ENCODE assay signal across 8 cellular contexts in the genomic region with DNA sequence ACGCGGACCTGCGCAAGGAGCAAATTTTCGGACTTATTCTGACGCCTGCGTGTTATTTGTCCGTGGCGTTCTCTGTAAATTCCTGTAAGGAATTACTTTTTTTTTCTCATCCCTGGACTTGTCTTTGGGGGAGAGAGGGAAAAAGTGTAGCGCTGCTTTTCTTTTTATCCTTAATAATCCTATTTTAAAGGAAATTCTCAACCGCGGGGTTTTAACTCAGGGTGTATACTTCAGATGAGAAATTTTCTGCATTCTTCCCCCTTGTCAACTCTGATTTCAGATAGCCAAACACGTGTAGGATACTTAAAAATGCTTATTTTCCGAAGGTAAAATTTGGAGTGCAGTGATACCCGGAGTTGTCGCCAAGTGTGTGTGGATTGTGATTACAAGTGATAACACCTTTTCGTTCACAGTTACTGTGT.
DNase-seq lines count a peak whose midpoint lies in the region; TF ChIP-seq lines count a peak whose summit lies in the region.

No MANE protein-coding gene starts in this region.

- peak overlapping the region; percentile 94 to 99 (median 96) for H3K4me3 Mint-ChIP-seq in nephron

- peaks cover 13% of the 10 kb centered on the region for H3K4me1 ChIP-seq in effector memory CD4-positive, alpha-beta T cell (ENCODE audit: control insufficient read depth, insufficient read depth, low read length, poor library complexity, severe bottlenecking)

- peaks cover 55% of the 10 kb centered on the region for H3K4me1 Mint-ChIP-seq in nephron

- peak overlapping the region; percentile 86 for H3K4me3 ChIP-seq in GM12875 (ENCODE audit: low read depth, low read length)
- H3K4me3 ChIP-seq in effector memory CD4-positive, alpha-beta T cell (ENCODE audit: insufficient read depth, low read depth, low read length, poor library complexity, severe bottlenecking): peak overlapping the region; percentile 93

- H3K36me3 Mint-ChIP-seq in nephron (ENCODE audit: low read depth): peaks cover 19% of the 10 kb centered on the region

- TF ChIP-seq CTCF in GM12875 (IDR thresholded peaks at IDR 0.05; ENCODE audit: borderline replicate concordance, insufficient read depth, low read depth, low read length): no peak
- TF ChIP-seq CTCF in nephron (IDR thresholded peaks at IDR 0.05; ENCODE audit: unreplicated experiment in 3 of 3): no peak

- peak overlapping the region; percentile 92 to 98 (median 94) for H3K27ac Mint-ChIP-seq in nephron

- no peaks in the 10 kb centered on the region for H3K9me3 ChIP-seq in effector memory CD4-positive, alpha-beta T cell (ENCODE audit: control insufficient read depth, low read length)

- H3K36me3 ChIP-seq in effector memory CD4-positive, alpha-beta T cell (ENCODE audit: control insufficient read depth, insufficient read depth, low read length): peaks cover 5% of the 10 kb centered on the region

- H3K9me3 Mint-ChIP-seq in nephron: no peaks in the 10 kb centered on the region

- peak overlapping the region; percentile 76 for H3K27ac ChIP-seq in effector memory CD4-positive, alpha-beta T cell (ENCODE audit: insufficient read depth, low read length, poor library complexity, severe bottlenecking)

- H3K27me3 ChIP-seq in effector memory CD4-positive, alpha-beta T cell (replicated peaks; ENCODE audit: control insufficient read depth, insufficient read depth, low read length, poor library complexity, severe bottlenecking): no peaks in the 10 kb centered on the region

- H3K27me3 Mint-ChIP-seq in nephron (ENCODE audit: low read depth): no peaks in the 10 kb centered on the region

- DNase-seq in OCI-M1 (lab: John Stamatoyannopoulos, UW) (peak; percentile 69), GF-D8 (lab: John Stamatoyannopoulos, UW) (no peak), epidermal melanocyte (ENCODE audit: insufficient read length, low spot score) (no peak), OCI-M2 (lab: John Stamatoyannopoulos, UW; ENCODE audit: unreplicated experiment) (no peak)
- no peak for DNase-seq in effector memory CD4-positive, alpha-beta T cell
- no peak for DNase-seq in stimulated activated CD4-positive, alpha-beta T cell treated with anti-CD3 and anti-CD28 coated beads, Interleukin-2, amount 100 ng/mL, for 24 hours
